Comparison of ENCODE assay signal across 9 cellular contexts in genomic region chr17:78176548-78177025, GRCh38. TPM values are rescaled to one million over a fixed set of nuclear protein-coding genes. Genes with fewer than 3 reads are reported as not detected.
DNase-seq lines count a peak whose midpoint lies in the region; ATAC-seq and TF ChIP-seq lines count a peak whose summit lies in the region.
"Had no signal": no experiment of that assay in that cellular context is flagged by ENCODE, and none has a peak within 500 bp of the region (broad histone marks: within the 10 kb centered on the region; RNA-seq: fewer than 3 reads in every experiment).

No MANE protein-coding gene starts in this region.

- no peaks in the 10 kb centered on the region for H3K27me3 ChIP-seq in iPS-20b (ENCODE audit: insufficient read depth, low read length)

- H3K36me3 Mint-ChIP-seq in CD14-positive monocyte: peaks cover 34 to 48% of the 10 kb centered on the region in 2 donors
- peaks cover 4% of the 10 kb centered on the region for H3K36me3 Mint-ChIP-seq in T-cell

- peak; percentile 77 for DNase-seq in CD14-positive monocyte (ENCODE audit: low spot score)
- DNase-seq in HEK293T (ENCODE audit: extremely low spot score): peak; percentile 82
- peak; percentile 43 to 81 (median 70) for DNase-seq in T-cell
- peak; percentile 26 for DNase-seq in amniotic epithelial cell (ENCODE audit: low read depth)
- DNase-seq in stimulated activated CD4-positive, alpha-beta T cell treated with anti-CD3 and anti-CD28 coated beads, Interleukin-1b, Interleukin-23, amount 100 ng/mL, for 1 hour (ENCODE audit: low read depth in 2 of 2): peak; percentile 60 to 72

- no peaks in the 10 kb centered on the region for H3K27me3 Mint-ChIP-seq in CD14-positive monocyte (ENCODE audit: low read depth in 3 of 3)
- no peaks in the 10 kb centered on the region for H3K27me3 Mint-ChIP-seq in T-cell

- peaks cover 81% of the 10 kb centered on the region for H3K36me3 ChIP-seq in iPS-20b (ENCODE audit: insufficient read depth, low read depth, low read length)

- H3K9ac ChIP-seq in iPS-20b (ENCODE audit: low read depth, low read length): peak overlapping the region; percentile 41; the same call in 1 of the 2 replicates

- CTCF ChIA-PET in HEK293T (lab: Yijun Ruan, JAX) (interaction anchor here (0.5 to 1.4 kb wide), 8 partner anchors 8 to 1477 kb away, joined by 3 to 20 read pairs (median 3); partner anchors contain the start of genes AFMID and TK1), T-cell (lab: Charles Lee) (interaction anchor here (0.6 to 1.4 kb wide), 9 partner anchors 21 to 157 kb away, joined by 3 to 7 read pairs (median 4); no protein-coding TSS in a partner anchor)

- H3K4me3 ChIP-seq in iPS-20b (ENCODE audit: low read length): no peak overlapping the region

- peaks cover 15% of the 10 kb centered on the region for H3K4me1 ChIP-seq in iPS-20b (ENCODE audit: insufficient read depth, low read length)

- H3K4me1 Mint-ChIP-seq in CD14-positive monocyte (peaks cover 73% of the 10 kb centered on the region), T-cell (peaks cover 47 to 58% (median 51%) of the 10 kb centered on the region in 3 donors)

- H3K9me3 Mint-ChIP-seq in CD14-positive monocyte (peaks cover 0 to 3% (median 0%) of the 10 kb centered on the region in 7 donors), T-cell (no peaks in the 10 kb centered on the region)

- H3K4me3 Mint-ChIP-seq in CD14-positive monocyte (no peak overlapping the region), T-cell (no peak overlapping the region)

- TF ChIP-seq CTCF in CD14-positive monocyte (IDR thresholded peaks at IDR 0.05): peak; percentile 94

- ATAC-seq in T-cell (replicated peaks in 1 of 4) (peak; percentile 81 to 85 (median 82)), GM18858 (IDR thresholded peaks at IDR 0.05; ENCODE audit: unreplicated experiment) (no peak), HG02870 (IDR thresholded peaks at IDR 0.05; ENCODE audit: unreplicated experiment) (no peak)

- POLR2A ChIA-PET in HEK293T (lab: Yijun Ruan, JAX): interaction anchor here (0.6 to 1.4 kb wide), 4 partner anchors 9 to 65 kb away, joined by 3 to 4 read pairs (median 3); partner anchors contain the start of genes AFMID and TK1
- POLR2A ChIA-PET in T-cell (lab: Charles Lee): interaction anchor here in 1 of 2 donors (0.6 kb wide), 1 partner anchor 171 kb away, joined by 4 read pairs; no protein-coding TSS in a partner anchor

- intact Hi-C loops in CD14-positive monocyte (cut with micrococcal nuclease): loop anchor here in 1 of 2 donors (5.0 kb wide), 1 partner anchor 64 kb away; no protein-coding TSS in a partner anchor

- H3K27ac ChIP-seq in iPS-20b (ENCODE audit: low read length): no peak overlapping the region

- no peaks in the 10 kb centered on the region for H3K9me3 ChIP-seq in iPS-20b (ENCODE audit: insufficient read depth, low read depth, low read length)

- H3K27ac Mint-ChIP-seq in CD14-positive monocyte (no peak overlapping the region), T-cell (no peak overlapping the region)

TF ChIP-seq in HEK293T, 16 proteins besides CTCF, POLR2A, EP300 and RAD21:
- TF ChIP-seq HDGF (IDR thresholded peaks at IDR 0.05; ENCODE audit: borderline replicate concordance): no peak
- no peak for TF ChIP-seq SUZ12 (IDR thresholded peaks at IDR 0.05)

RNA-seq across cellular contexts. Expression of gene SYNGR2, which starts 8.2 kb away (rescaled TPM):
- 100 to 1,000 TPM; 350 to 402 TPM for polyA plus RNA-seq in CD14-positive monocyte
- 10 to 100 TPM; 56.0 to 86.3 (median 74.6) TPM for total RNA-seq in T-cell

RNA-seq across cellular contexts. Expression of gene TK1, which starts 10.3 kb away (rescaled TPM):
- 1 to 10 TPM; 1.4 to 2.0 TPM for polyA plus RNA-seq in CD14-positive monocyte
- total RNA-seq in T-cell: 1 to 10 TPM; 1.6 to 3.3 (median 2.2) TPM

RNA-seq across cellular contexts. Expression of gene AFMID, which starts 10.6 kb away (rescaled TPM):
- 10 to 100 TPM in 1 of 2 donors, 1 to 10 TPM in 1; 7.1 to 14.2 TPM for polyA plus RNA-seq in CD14-positive monocyte
- 1 to 10 TPM; 2.3 to 5.9 (median 3.4) TPM for total RNA-seq in T-cell

RNA-seq across cellular contexts. Expression of gene C17orf99, which starts 30.4 kb away (rescaled TPM):
- polyA plus RNA-seq in CD14-positive monocyte: not detected
- under 1 TPM in 1 of 5 donors, not detected in 4; 0.73 TPM for total RNA-seq in T-cell
- total RNA-seq: RPMI7951 had no signal

RNA-seq across cellular contexts. Expression of gene BIRC5, which starts 37.5 kb away (rescaled TPM):
- polyA plus RNA-seq in CD14-positive monocyte: not detected
- 1 to 10 TPM in 3 of 5 donors, under 1 TPM in 2; 0.67 to 1.9 (median 1.3) TPM for total RNA-seq in T-cell

Comparison
In these comparisons a context has a peak if more than half of its experiments do, and no peak if none do; other contexts are left out.
1. DNase-seq: peak in every context shown above with its lines; median percentile 82 in HEK293T; 77 in CD14-positive monocyte; 70 in T-cell; 66 in stimulated activated CD4-positive, alpha-beta T cell treated with anti-CD3 and anti-CD28 coated beads, Interleukin-1b, Interleukin-23, amount 100 ng/mL, for 1 hour; 26 in amniotic epithelial cell.
2. ATAC-seq: peak in T-cell (4 of 4); none in GM18858 (single experiment) and HG02870 (single experiment).